In the genomic region with DNA sequence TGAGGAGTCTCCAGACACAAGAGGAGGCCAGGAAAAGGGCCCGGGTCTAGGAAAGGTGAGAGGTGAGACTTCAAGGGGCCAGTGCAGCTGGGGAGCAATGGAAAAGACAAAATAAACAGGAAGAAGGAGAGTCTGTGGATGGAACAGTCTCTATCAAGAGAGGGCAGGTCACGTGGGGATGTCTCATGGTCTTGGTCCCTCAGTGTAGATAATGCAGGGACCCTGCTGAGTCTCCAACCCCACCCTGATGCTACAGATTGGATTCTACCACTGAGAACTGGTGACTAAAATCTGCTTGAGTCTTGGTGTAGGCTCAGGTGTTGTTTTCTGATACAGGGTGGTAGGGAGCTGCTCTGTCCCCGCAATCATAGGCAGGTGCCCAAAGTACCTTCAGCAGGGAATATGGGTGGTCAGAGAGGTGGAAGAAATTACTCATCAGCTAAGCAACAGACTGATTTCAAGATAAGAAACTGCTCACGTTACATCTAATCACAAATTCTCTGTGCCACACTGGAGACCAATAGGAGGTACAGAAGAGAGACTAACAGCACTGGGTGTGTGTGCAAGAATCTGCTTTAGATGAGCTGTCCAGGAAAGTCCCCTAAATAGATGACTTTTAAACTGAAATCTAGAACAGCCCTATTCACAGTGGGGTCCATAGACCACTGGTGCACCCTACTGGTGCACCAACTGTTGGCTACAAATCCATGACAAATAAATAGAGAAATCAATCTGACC, we compare ENCODE assay signal across 9 cellular contexts.
DNase-seq lines count a peak whose midpoint lies in the region; ATAC-seq and TF ChIP-seq lines count a peak whose summit lies in the region.
"Had no signal": no experiment of that assay in that cellular context is flagged by ENCODE, and none has a peak within 500 bp of the region (broad histone marks: within the 10 kb centered on the region; RNA-seq: fewer than 3 reads in every experiment).

No MANE protein-coding gene starts in this region.

- no peak overlapping the region for H3K4me2 ChIP-seq in neural progenitor cell

- no peaks in the 10 kb centered on the region for H3F3A ChIP-seq in neural progenitor cell (ENCODE audit: low read depth)

- no peak for DNase-seq in BE2C
- peak; percentile 62 for DNase-seq in M059J (ENCODE audit: low read depth)
- peak; percentile 20 for DNase-seq in erythroblast (lab: John Stamatoyannopoulos, UW)
- no peak for DNase-seq in NCI-H510A (lab: John Stamatoyannopoulos, UW)
- DNase-seq in NCI-H187 treated with DMSO at 0.1 percent for 48 hours (lab: John Stamatoyannopoulos, UW) = no peak
- no peak for DNase-seq in neural progenitor cell (ENCODE audit: low spot score)

- no peaks in the 10 kb centered on the region for H3K9me3 ChIP-seq in BE2C
- H3K9me3 ChIP-seq in neural progenitor cell (ENCODE audit: low read depth) = no peaks in the 10 kb centered on the region

- H3K27me3 ChIP-seq in BE2C = peaks cover 3% of the 10 kb centered on the region
- H3K27me3 ChIP-seq in neural progenitor cell = no peaks in the 10 kb centered on the region

- H3K9ac ChIP-seq in neural progenitor cell = no peak overlapping the region

- H3K79me2 ChIP-seq in neural progenitor cell (ENCODE audit: low read depth) = no peaks in the 10 kb centered on the region

- TF ChIP-seq CTCF in BE2C (IDR thresholded peaks at IDR 0.05; ENCODE audit: low read depth, low read length) = peak; percentile 13; the same call in 1 of the 2 replicates
- no peak for TF ChIP-seq CTCF in neural progenitor cell (IDR thresholded peaks at IDR 0.05)

- H3K36me3 Mint-ChIP-seq in neural progenitor cell = no peaks in the 10 kb centered on the region

- H3K27me3 Mint-ChIP-seq in neural progenitor cell (ENCODE audit: insufficient read depth, low read depth) = peaks cover 5% of the 10 kb centered on the region

- no peak overlapping the region for H2AFZ ChIP-seq in neural progenitor cell (replicated peaks)

- H3K27ac Mint-ChIP-seq in neural progenitor cell = no peak overlapping the region

- H3K4me3 Mint-ChIP-seq in neural progenitor cell = no peak overlapping the region
- H3K4me3 Mint-ChIP-seq: neural crest cell had no signal

- H3K27ac ChIP-seq in neural progenitor cell = no peak overlapping the region

- peaks cover 2% of the 10 kb centered on the region for H3K9me3 Mint-ChIP-seq in neural progenitor cell
- H3K9me3 Mint-ChIP-seq: neural crest cell had no signal

- ATAC-seq in GM18870 (IDR thresholded peaks at IDR 0.05; ENCODE audit: unreplicated experiment) (peak; percentile 85), HG03439 (IDR thresholded peaks at IDR 0.05; ENCODE audit: unreplicated experiment) (no peak)

- no peak overlapping the region for H3K4me3 ChIP-seq in BE2C (ENCODE audit: low read depth, low read length)
- H3K4me3 ChIP-seq in neural progenitor cell = no peak overlapping the region

- no peak for TF ChIP-seq POLR2A in erythroblast (IDR thresholded peaks at IDR 0.05; ENCODE audit: low read length)

- no peaks in the 10 kb centered on the region for H3K4me1 ChIP-seq in BE2C
- peaks cover 14% of the 10 kb centered on the region for H3K4me1 ChIP-seq in neural progenitor cell

- H4K20me1 ChIP-seq in neural progenitor cell (ENCODE audit: low read depth) = no peaks in the 10 kb centered on the region

- H3K36me3 ChIP-seq in BE2C = no peaks in the 10 kb centered on the region
- no peaks in the 10 kb centered on the region for H3K36me3 ChIP-seq in neural progenitor cell

- peaks cover 2% of the 10 kb centered on the region for H3K4me1 Mint-ChIP-seq in neural progenitor cell
- H3K4me1 Mint-ChIP-seq: neural crest cell had no signal

Comparison
In these comparisons a context has a peak if more than half of its experiments do, and no peak if none do; other contexts are left out.
1. DNase-seq: peak in M059J (single experiment) and erythroblast (2 of 2); none in BE2C (single experiment), NCI-H510A (single experiment), NCI-H187 treated with DMSO at 0.1 percent for 48 hours (single experiment) and neural progenitor cell (single experiment).